In the genomic region with DNA sequence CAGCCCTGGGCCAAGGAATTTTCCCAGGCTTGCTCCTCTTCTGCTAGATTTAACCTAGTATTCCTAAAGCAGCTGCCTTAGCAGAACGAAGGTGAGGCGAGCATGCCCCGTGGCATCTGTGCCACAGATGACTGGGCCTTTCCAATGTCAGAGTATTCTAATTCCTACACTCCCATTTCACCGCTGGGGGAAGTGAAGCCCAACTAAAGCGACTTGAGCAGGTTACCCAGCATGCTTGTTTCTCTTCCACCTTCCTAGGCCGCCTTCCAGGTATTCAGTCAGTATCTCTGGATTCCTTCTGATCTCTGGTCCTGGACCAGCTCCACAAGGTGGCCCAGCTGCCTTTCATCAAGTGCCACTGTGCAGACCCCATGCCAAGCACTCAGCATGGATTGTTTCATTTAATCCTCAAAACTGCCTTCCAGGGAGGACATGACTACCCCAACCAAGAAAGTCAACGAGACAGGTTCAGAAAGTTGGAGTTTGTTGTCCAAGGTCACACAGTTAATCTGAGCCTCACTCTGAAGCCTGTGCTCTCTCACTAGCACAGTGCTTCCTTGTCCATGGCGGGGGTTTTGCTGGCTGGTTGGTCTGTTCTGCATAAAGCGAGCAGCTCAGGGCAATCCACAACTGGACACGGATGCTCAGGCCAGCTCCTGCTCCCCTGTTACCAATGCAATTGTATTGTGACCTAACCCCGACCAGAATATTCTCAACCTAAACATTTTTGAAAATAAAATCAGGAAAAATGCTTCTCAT, we compare ENCODE assay signal across 23 cellular contexts. TPM values are rescaled to one million over a fixed set of nuclear protein-coding genes. Genes with fewer than 3 reads are reported as not detected.
DNase-seq lines count a peak whose midpoint lies in the region; ATAC-seq and TF ChIP-seq lines count a peak whose summit lies in the region.
"Had no signal": no experiment of that assay in that cellular context is flagged by ENCODE, and none has a peak within 500 bp of the region (broad histone marks: within the 10 kb centered on the region; RNA-seq: fewer than 3 reads in every experiment).

No MANE protein-coding gene starts in this region.

- no peak for TF ChIP-seq POLR2A in body of pancreas (IDR thresholded peaks at IDR 0.05)

- 29 to 36% methylated on average over 11 of the region's 11 CpGs for WGBS in body of pancreas, 2 donors

- H3K4me3 Mint-ChIP-seq in activated CD8-positive, alpha-beta memory T cell treated with anti-CD3 and anti-CD28 coated beads, Interleukin-2, amount 10 ng/mL, durations not matched to agents 7 days and 5 days: no peak overlapping the region

- no peaks in the 10 kb centered on the region for H3K9me3 ChIP-seq in body of pancreas
- H3K9me3 ChIP-seq: MG63 had no signal

- H3K27me3 ChIP-seq in body of pancreas: no peaks in the 10 kb centered on the region
- H3K27me3 ChIP-seq: MG63 had no signal

- H3K27ac ChIP-seq in body of pancreas: peak overlapping the region; percentile 23 to 64 (median 60)
- H3K27ac ChIP-seq: 22Rv1, GM23248 had no signal

- no peak overlapping the region for H3K27ac Mint-ChIP-seq in activated CD8-positive, alpha-beta memory T cell treated with anti-CD3 and anti-CD28 coated beads, Interleukin-2, amount 10 ng/mL, durations not matched to agents 7 days and 5 days

- H3K4me1 Mint-ChIP-seq in activated CD8-positive, alpha-beta memory T cell treated with anti-CD3 and anti-CD28 coated beads, Interleukin-2, amount 10 ng/mL, durations not matched to agents 7 days and 5 days: no peaks in the 10 kb centered on the region

- peak; percentile 26 for DNase-seq in activated CD8-positive, alpha-beta memory T cell treated with anti-CD3 and anti-CD28 coated beads, Interleukin-2, amount 10 ng/mL, durations not matched to agents 7 days and 5 days
- no peak for DNase-seq in activated CD8-positive, alpha-beta memory T cell treated with anti-CD3 and anti-CD28 coated beads, Interleukin-2, amount 50 U/mL, for 48 hours
- DNase-seq in body of pancreas (peak; percentile 61 to 70 (median 66)), medulla oblongata (ENCODE audit: extremely low spot score) (peak; percentile 51), pons (ENCODE audit: low spot score) (peak; percentile 34), SW480 (ENCODE audit: low spot score) (no peak)
- DNase-seq: AML-193, COR-L47, DMS 273 treated with DMSO at 0.1 percent for 48 hours, DND-41, GM23248, Kasumi-1, MG63, NCI-H1048, NCI-H1436, NCI-H1930, NCI-H345, NCI-H524 treated with DMSO at 0.1 percent for 48 hours, PC-3, RPMI8226 had no signal

- no peaks in the 10 kb centered on the region for H3K36me3 Mint-ChIP-seq in activated CD8-positive, alpha-beta memory T cell treated with anti-CD3 and anti-CD28 coated beads, Interleukin-2, amount 10 ng/mL, durations not matched to agents 7 days and 5 days

- no peak overlapping the region for H3K4me3 ChIP-seq in body of pancreas
- H3K4me3 ChIP-seq: GM23248, MG63 had no signal

- H3K4me1 ChIP-seq in body of pancreas: peaks cover 52% of the 10 kb centered on the region

- peak; percentile 15 to 71 (median 55) for TF ChIP-seq CTCF in body of pancreas (IDR thresholded peaks at IDR 0.05)

- peaks cover 13 to 22% of the 10 kb centered on the region in 2 donors for H3K36me3 ChIP-seq in body of pancreas (replicated peaks in 1 of 2; ENCODE audit: insufficient read depth in 1 of 2, low read depth in 2 of 2)
- H3K36me3 ChIP-seq: MG63 had no signal

- intact Hi-C loops in body of pancreas (cut with DNase I): no loop called here

- ATAC-seq in activated CD8-positive, alpha-beta memory T cell treated with anti-CD3 and anti-CD28 coated beads, Interleukin-2, amount 10 ng/mL, durations not matched to agents 7 days and 5 days: no peak
- ATAC-seq in body of pancreas: peak; percentile 71
- no peak for ATAC-seq in GM19467 (IDR thresholded peaks at IDR 0.05; ENCODE audit: unreplicated experiment)
- ATAC-seq in GM18873 (IDR thresholded peaks at IDR 0.05; ENCODE audit: low FRiP score, unreplicated experiment): no peak
- ATAC-seq: PC-3 had no signal

- H3K9me3 Mint-ChIP-seq in activated CD8-positive, alpha-beta memory T cell treated with anti-CD3 and anti-CD28 coated beads, Interleukin-2, amount 10 ng/mL, durations not matched to agents 7 days and 5 days (ENCODE audit: low read depth): no peaks in the 10 kb centered on the region

- peaks cover 8% of the 10 kb centered on the region for H3K27me3 Mint-ChIP-seq in activated CD8-positive, alpha-beta memory T cell treated with anti-CD3 and anti-CD28 coated beads, Interleukin-2, amount 10 ng/mL, durations not matched to agents 7 days and 5 days

- CTCF ChIA-PET in activated CD8-positive, alpha-beta memory T cell treated with anti-CD3 and anti-CD28 coated beads, Interleukin-2, amount 10 ng/mL, durations not matched to agents 7 days and 5 days (lab: Charles Lee): interaction anchor here (1.3 to 1.8 kb wide), 2 partner anchors 12 to 24 kb away, joined by 3 to 5 read pairs; no protein-coding TSS in a partner anchor

RNA-seq across cellular contexts. Expression of a gene that starts 15.1 kb away (rescaled TPM):
- 1 to 10 TPM in 1 of 2 experiments, under 1 TPM in 1; 0.94 to 1.3 TPM for total RNA-seq in activated CD8-positive, alpha-beta memory T cell treated with anti-CD3 and anti-CD28 coated beads, Interleukin-2, amount 10 ng/mL, durations not matched to agents 7 days and 5 days
- 10 to 100 TPM; 34.8 to 76.8 TPM for total RNA-seq in body of pancreas
- total RNA-seq: GM23248 had no signal

Comparison
In these comparisons a context has a peak if more than half of its experiments do, and no peak if none do; other contexts are left out.
1. DNase-seq: peak in activated CD8-positive, alpha-beta memory T cell treated with anti-CD3 and anti-CD28 coated beads, Interleukin-2, amount 10 ng/mL, durations not matched to agents 7 days and 5 days (single experiment), body of pancreas (4 of 4), medulla oblongata (single experiment) and pons (single experiment); none in activated CD8-positive, alpha-beta memory T cell treated with anti-CD3 and anti-CD28 coated beads, Interleukin-2, amount 50 U/mL, for 48 hours (single experiment) and SW480 (single experiment).
2. RNA of a gene that starts 15.1 kb away (total RNA-seq): 34.8 to 76.8 TPM in body of pancreas; 0.94 to 1.3 TPM in activated CD8-positive, alpha-beta memory T cell treated with anti-CD3 and anti-CD28 coated beads, Interleukin-2, amount 10 ng/mL, durations not matched to agents 7 days and 5 days; every median in the first group is over 10 times any median in the second.